ENCODE assay signal across 1 cellular context in genomic region chr16:56608043-56608875, GRCh38.
TF ChIP-seq lines count a peak whose summit lies in the region.

Gene MT2A, plus strand, starts transcription at chr16:56608584. Its CDS starts 72 bp downstream, at chr16:56608656.

TF ChIP-seq in HEK293, 187 proteins besides CTCF, POLR2A, EP300 and RAD21 (continued from another document and continues in another):
- TF ChIP-seq PRDM10 (tag by site-specific recombination; IDR thresholded peaks at IDR 0.05): peak; percentile 32; the same call in 1 of the 2 replicates
- TF ChIP-seq ZSCAN30 (tag by site-specific recombination; IDR thresholded peaks at IDR 0.05): peak; percentile 96
- no peak for TF ChIP-seq ZNF433 (tag by site-specific recombination; IDR thresholded peaks at IDR 0.05; ENCODE audit: low read depth)
- TF ChIP-seq ZNF362 (tag by site-specific recombination; IDR thresholded peaks at IDR 0.05): no peak
- no peak for TF ChIP-seq ZNF26 (tag by site-specific recombination; IDR thresholded peaks at IDR 0.05)
- peak; percentile 13; the same call in 1 of the 2 replicates for TF ChIP-seq ZNF596 (tag by site-specific recombination; IDR thresholded peaks at IDR 0.05)
- TF ChIP-seq KLF7 (tag by site-specific recombination; IDR thresholded peaks at IDR 0.05; ENCODE audit: borderline replicate concordance): no peak; the same call in 1 of the 2 replicates
- TF ChIP-seq ZSCAN23 (tag by site-specific recombination; IDR thresholded peaks at IDR 0.05): no peak
- no peak for TF ChIP-seq ZNF132 (tag by site-specific recombination; IDR thresholded peaks at IDR 0.05; ENCODE audit: borderline replicate concordance)
- no peak for TF ChIP-seq PRDM2 (tag by site-specific recombination; IDR thresholded peaks at IDR 0.05; ENCODE audit: borderline replicate concordance)
- TF ChIP-seq ZNF18 (tag by site-specific recombination; IDR thresholded peaks at IDR 0.05): no peak
- TF ChIP-seq ZNF777 (tag by site-specific recombination; IDR thresholded peaks at IDR 0.05; ENCODE audit: borderline replicate concordance): no peak
- TF ChIP-seq ZNF121 (tag by site-specific recombination; IDR thresholded peaks at IDR 0.05): no peak
- TF ChIP-seq ZNF416 (tag by site-specific recombination; IDR thresholded peaks at IDR 0.05): no peak
- TF ChIP-seq ZFP3 (tag by site-specific recombination; IDR thresholded peaks at IDR 0.05; ENCODE audit: low read depth): no peak
- TF ChIP-seq ZNF157 (tag by site-specific recombination; IDR thresholded peaks at IDR 0.05): no peak
- TF ChIP-seq ZNF501 (tag by site-specific recombination; IDR thresholded peaks at IDR 0.05): no peak
- TF ChIP-seq ZNF174 (tag by site-specific recombination; IDR thresholded peaks at IDR 0.05): no peak
- no peak for TF ChIP-seq ZNF791 (tag by site-specific recombination; IDR thresholded peaks at IDR 0.05)
- TF ChIP-seq ZBTB49 (tag by site-specific recombination; IDR thresholded peaks at IDR 0.05; ENCODE audit: low read depth): no peak
- TF ChIP-seq ZIC2 (tag by site-specific recombination; IDR thresholded peaks at IDR 0.05): no peak
- TF ChIP-seq EGR2 (tag by site-specific recombination; IDR thresholded peaks at IDR 0.05; ENCODE audit: low read depth): peak; percentile 64
- no peak for TF ChIP-seq INSM2 (tag by site-specific recombination; IDR thresholded peaks at IDR 0.05)
- no peak for TF ChIP-seq ZNF311 (tag by site-specific recombination; IDR thresholded peaks at IDR 0.05; ENCODE audit: borderline replicate concordance)
- TF ChIP-seq ZNF600 (tag by site-specific recombination; IDR thresholded peaks at IDR 0.05): peak; percentile 83
- TF ChIP-seq ZBTB11 (tag by site-specific recombination; conservative IDR thresholded peaks at IDR 0.05; ENCODE audit: low read depth): peak; percentile 37; the same call in 1 of the 2 replicates
- no peak for TF ChIP-seq ZSCAN5A (tag by site-specific recombination; IDR thresholded peaks at IDR 0.05)
